Comparison of ENCODE assay signal across 8 cellular contexts in genomic region chr9:111598730-111599091, GRCh38. TPM values are rescaled to one million over a fixed set of nuclear protein-coding genes. Genes with fewer than 3 reads are reported as not detected.
DNase-seq lines count a peak whose midpoint lies in the region; ATAC-seq and TF ChIP-seq lines count a peak whose summit lies in the region.

No MANE protein-coding gene starts in this region.

- H3K4me1 Mint-ChIP-seq in activated naive CD8-positive, alpha-beta T cell treated with anti-CD3 and anti-CD28 coated beads for 36 hours: peaks cover 19% of the 10 kb centered on the region

- no peaks in the 10 kb centered on the region for H3K36me3 Mint-ChIP-seq in activated naive CD8-positive, alpha-beta T cell treated with anti-CD3 and anti-CD28 coated beads for 36 hours

- H3K27ac Mint-ChIP-seq in activated naive CD8-positive, alpha-beta T cell treated with anti-CD3 and anti-CD28 coated beads for 36 hours: no peak overlapping the region

- peak overlapping the region; percentile 80 for H3K4me3 Mint-ChIP-seq in activated naive CD8-positive, alpha-beta T cell treated with anti-CD3 and anti-CD28 coated beads for 36 hours

- TF ChIP-seq CTCF in GM10266 (IDR thresholded peaks at IDR 0.05; ENCODE audit: control insufficient read depth, insufficient read depth, low read depth, missing control alignments) (no peak), retinal pigment epithelial cell (conservative IDR thresholded peaks at IDR 0.05; ENCODE audit: low read depth, low read length) (no peak)

- intact Hi-C loops in left ventricle myocardium superior (cut with micrococcal nuclease): no loop called here

- H3K9me3 Mint-ChIP-seq in activated naive CD8-positive, alpha-beta T cell treated with anti-CD3 and anti-CD28 coated beads for 36 hours: no peaks in the 10 kb centered on the region

- peak overlapping the region; percentile 76 for H3K4me3 ChIP-seq in retinal pigment epithelial cell (ENCODE audit: low read length)

- ATAC-seq in left ventricle myocardium superior: peak; percentile 64
- no peak for ATAC-seq in HG02798 (IDR thresholded peaks at IDR 0.05; ENCODE audit: poor library complexity, unreplicated experiment)

- DNase-seq in GM10266 (ENCODE audit: extremely low spot score) (peak; percentile 43), HuH-7.5 (ENCODE audit: low spot score) (peak; percentile 26), left ventricle myocardium superior (peak; percentile 49), retinal pigment epithelial cell (ENCODE audit: low read depth) (no peak), epidermal melanocyte (ENCODE audit: insufficient read length, low spot score) (no peak), middle frontal gyrus (ENCODE audit: extremely low spot score, low spot score) (no peak)
- peak; percentile 2 for DNase-seq in activated naive CD8-positive, alpha-beta T cell treated with anti-CD3 and anti-CD28 coated beads for 36 hours

- peaks cover 51% of the 10 kb centered on the region for H3K27me3 Mint-ChIP-seq in activated naive CD8-positive, alpha-beta T cell treated with anti-CD3 and anti-CD28 coated beads for 36 hours

RNA-seq across cellular contexts. Expression of gene PTGR1, which starts 0.7 kb away (rescaled TPM):
- total RNA-seq in activated naive CD8-positive, alpha-beta T cell treated with anti-CD3 and anti-CD28 coated beads for 36 hours: 1 to 10 TPM; 1.3 to 1.9 TPM
- 46.8 TPM for total RNA-seq in left ventricle myocardium superior

RNA-seq across cellular contexts. Expression of gene DNAJC25, which starts 32.4 kb away (rescaled TPM):
- 1 to 10 TPM; 6.4 to 6.5 TPM for total RNA-seq in activated naive CD8-positive, alpha-beta T cell treated with anti-CD3 and anti-CD28 coated beads for 36 hours
- total RNA-seq in left ventricle myocardium superior: 5.3 TPM

Comparison
In these comparisons a context has a peak if more than half of its experiments do, and no peak if none do; other contexts are left out.
1. DNase-seq: peak in GM10266 (single experiment), HuH-7.5 (single experiment), activated naive CD8-positive, alpha-beta T cell treated with anti-CD3 and anti-CD28 coated beads for 36 hours (single experiment) and left ventricle myocardium superior (single experiment); none in retinal pigment epithelial cell (single experiment), epidermal melanocyte (single experiment) and middle frontal gyrus (single experiment).
2. RNA of gene PTGR1, which starts 0.7 kb away (total RNA-seq): 46.8 TPM in left ventricle myocardium superior (single experiment); 1.3 to 1.9 TPM in activated naive CD8-positive, alpha-beta T cell treated with anti-CD3 and anti-CD28 coated beads for 36 hours; every median in the first group is over 10 times any median in the second.